ENCODE assay signal across 8 cellular contexts in the genomic region with DNA sequence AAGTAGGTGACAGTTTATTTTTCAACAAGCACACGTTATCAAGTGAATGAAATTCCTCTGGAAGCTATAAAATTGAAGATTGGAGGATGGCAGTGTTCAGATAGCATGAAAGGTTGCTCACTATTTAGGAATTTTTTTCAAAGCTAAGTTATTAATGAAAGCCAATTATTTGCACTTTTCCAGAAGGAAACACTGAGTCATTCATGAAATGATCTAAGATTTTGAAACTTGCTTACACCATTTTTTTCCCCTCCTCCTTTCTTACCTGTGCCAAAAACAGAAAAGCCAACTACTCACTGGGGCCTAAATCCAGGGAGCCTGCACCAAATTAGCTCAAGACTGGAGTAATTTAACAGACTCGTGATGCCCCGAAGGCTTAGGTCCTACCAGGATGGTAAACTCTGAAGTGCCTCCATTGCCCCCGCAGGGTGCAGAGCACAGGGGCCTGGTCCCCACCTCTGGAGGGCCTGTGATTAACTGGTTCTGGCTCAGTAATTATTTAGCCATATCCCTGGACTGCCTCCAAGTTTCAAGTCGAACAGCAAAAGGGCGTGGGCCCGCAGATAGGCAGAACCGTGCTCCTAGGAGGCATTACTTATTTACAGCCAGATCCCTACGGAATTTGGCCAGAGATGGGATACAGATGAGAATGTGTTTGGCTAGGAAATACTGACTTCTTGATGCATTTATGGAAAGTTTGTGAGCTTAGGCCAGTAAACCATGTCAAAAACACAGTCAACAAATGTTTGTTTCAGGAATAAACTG. TPM values are rescaled to one million over a fixed set of nuclear protein-coding genes. Genes with fewer than 3 reads are reported as not detected.
A peak's percentile ranks its signal among the peaks of the same experiment; 100 is the strongest.
DNase-seq lines count a peak whose midpoint lies in the region; ATAC-seq and TF ChIP-seq lines count a peak whose summit lies in the region.

No MANE protein-coding gene starts in this region.

- H3K36me3 Mint-ChIP-seq in activated naive CD4-positive, alpha-beta T cell treated with anti-CD3 and anti-CD28 coated beads, Interleukin-2, amount 50 U/mL, for 72 hours: no peaks in the 10 kb centered on the region

- TF ChIP-seq CTCF in NB4 (IDR thresholded peaks at IDR 0.05; ENCODE audit: low read depth, low read length): no peak
- TF ChIP-seq CTCF in sigmoid colon (IDR thresholded peaks at IDR 0.05): no peak

- TF ChIP-seq POLR2A in NB4 (IDR thresholded peaks at IDR 0.05; ENCODE audit: extremely low read depth, insufficient read length): no peak
- TF ChIP-seq POLR2A in sigmoid colon (IDR thresholded peaks at IDR 0.05): no peak

- no peaks in the 10 kb centered on the region for H3K36me3 ChIP-seq in sigmoid colon

- peak overlapping the region; percentile 78 to 84 (median 81) for H3K27ac ChIP-seq in sigmoid colon

- no peaks in the 10 kb centered on the region for H3K27me3 ChIP-seq in sigmoid colon

- intact Hi-C loops in left cardiac atrium (cut with DNase I): loop anchor here in 1 of 2 donors (10.0 kb wide), 1 partner anchor 113 kb away; no protein-coding TSS in a partner anchor
- intact Hi-C loops in sigmoid colon (cut with DNase I): loop anchor here (5.0 kb wide), 1 partner anchor 44 kb away; no protein-coding TSS in a partner anchor

- peak overlapping the region; percentile 77 to 93 for H3K27ac Mint-ChIP-seq in activated naive CD4-positive, alpha-beta T cell treated with anti-CD3 and anti-CD28 coated beads, Interleukin-2, amount 50 U/mL, for 72 hours

- H3K4me1 ChIP-seq in sigmoid colon: peaks cover 0 to 31% (median 26%) of the 10 kb centered on the region in 4 donors

- no peaks in the 10 kb centered on the region for H3K9me3 Mint-ChIP-seq in activated naive CD4-positive, alpha-beta T cell treated with anti-CD3 and anti-CD28 coated beads, Interleukin-2, amount 50 U/mL, for 72 hours

- DNase-seq in NCI-H345 (lab: John Stamatoyannopoulos, UW): peak; percentile 13
- DNase-seq in NCI-H345 treated with DMSO at 0.1 percent for 48 hours (lab: John Stamatoyannopoulos, UW; ENCODE audit: unreplicated experiment): no peak
- DNase-seq in NB4 (ENCODE audit: low read depth): peak; percentile 58
- no peak for DNase-seq in activated naive CD4-positive, alpha-beta T cell treated with anti-CD3 and anti-CD28 coated beads, Interleukin-2, amount 50 U/mL, for 72 hours (ENCODE audit: low spot score in 2 of 2)
- DNase-seq in left cardiac atrium: peak; percentile 58
- peak; percentile 84 for DNase-seq in sigmoid colon
- DNase-seq in T-helper 9 cell: no peak

- 8 to 39% methylated on average over 9 of the region's 9 CpGs for WGBS in sigmoid colon, 2 donors

- H3K4me3 ChIP-seq in NB4 (ENCODE audit: low read depth, low read length) (no peak overlapping the region), sigmoid colon (no peak overlapping the region)

- peak; percentile 30 to 45 for ATAC-seq in activated naive CD4-positive, alpha-beta T cell treated with anti-CD3 and anti-CD28 coated beads, Interleukin-2, amount 50 U/mL, for 72 hours
- ATAC-seq in left cardiac atrium: peak; percentile 54 to 73
- ATAC-seq in HG02973 (IDR thresholded peaks at IDR 0.05; ENCODE audit: unreplicated experiment): no peak

- TF ChIP-seq EP300 in sigmoid colon (IDR thresholded peaks at IDR 0.05): peak in 1 of 4 donors; percentile 2

- no peaks in the 10 kb centered on the region for H3K9me3 ChIP-seq in sigmoid colon

RNA-seq across cellular contexts. Expression of a gene that starts 28.0 kb away (rescaled TPM):
- total RNA-seq in activated naive CD4-positive, alpha-beta T cell treated with anti-CD3 and anti-CD28 coated beads, Interleukin-2, amount 50 U/mL, for 72 hours: 10 to 100 TPM; 58.6 to 62.0 TPM
- 10 to 100 TPM; 12.6 to 15.8 TPM for total RNA-seq in left cardiac atrium
- total RNA-seq in sigmoid colon: 10 to 100 TPM; 11.4 to 20.2 (median 15.9) TPM
- 10 to 100 TPM; 17.6 to 27.0 (median 21.0) TPM for polyA plus RNA-seq in sigmoid colon

Comparison
In these comparisons a context has a peak if more than half of its experiments do, and no peak if none do; other contexts are left out.
1. DNase-seq: peak in NCI-H345 (single experiment), NB4 (single experiment), left cardiac atrium (single experiment) and sigmoid colon (single experiment); none in NCI-H345 treated with DMSO at 0.1 percent for 48 hours (single experiment), activated naive CD4-positive, alpha-beta T cell treated with anti-CD3 and anti-CD28 coated beads, Interleukin-2, amount 50 U/mL, for 72 hours (0 of 2) and T-helper 9 cell (single experiment).